In genomic region chr17:82240506-82241182, GRCh38 we compare ENCODE assay signal across 9 cellular contexts. TPM values are rescaled to one million over a fixed set of nuclear protein-coding genes. Genes with fewer than 3 reads are reported as not detected.
A peak's percentile ranks its signal among the peaks of the same experiment; 100 is the strongest.
DNase-seq lines count a peak whose midpoint lies in the region; ATAC-seq and TF ChIP-seq lines count a peak whose summit lies in the region.
"Had no signal": no experiment of that assay in that cellular context is flagged by ENCODE, and none has a peak within 500 bp of the region (broad histone marks: within the 10 kb centered on the region; RNA-seq: fewer than 3 reads in every experiment).

No MANE protein-coding gene starts in this region.

- WGBS in esophagus, 2 donors, result 70 to 75% methylated on average over 18 to 20 of the region's 20 CpGs

- no peaks in the 10 kb centered on the region for H3K9me3 Mint-ChIP-seq in CD8-positive, alpha-beta T cell

- H3K9me3 ChIP-seq in CD8-positive, alpha-beta T cell (ENCODE audit: low read length), result no peaks in the 10 kb centered on the region
- no peaks in the 10 kb centered on the region for H3K9me3 ChIP-seq in RWPE2 (ENCODE audit: severe bottlenecking)
- H3K9me3 ChIP-seq in esophagus (ENCODE audit: control insufficient read depth in 2 of 2, insufficient read depth in 1 of 2, low read depth in 1 of 2, low read length in 1 of 2), result no peaks in the 10 kb centered on the region

- intact Hi-C loops in CD8-positive, alpha-beta T cell (cut with DNase I, micrococcal nuclease), result no loop called here

- peaks cover 45% of the 10 kb centered on the region for H3K36me3 Mint-ChIP-seq in CD8-positive, alpha-beta T cell

- no peak overlapping the region for H3K9ac ChIP-seq in rectal smooth muscle tissue (ENCODE audit: low read length)

- H3K27ac ChIP-seq in CD8-positive, alpha-beta T cell (ENCODE audit: low read depth, low read length), result no peak overlapping the region
- peak overlapping the region; percentile 91 for H3K27ac ChIP-seq in RWPE2 (ENCODE audit: poor library complexity, severe bottlenecking)
- peak overlapping the region; percentile 65 to 81 for H3K27ac ChIP-seq in esophagus (ENCODE audit: low read depth in 2 of 2, low read length in 1 of 2)
- peak overlapping the region; percentile 91 for H3K27ac ChIP-seq in rectal smooth muscle tissue (ENCODE audit: low read depth, low read length)

- H3K4me1 ChIP-seq in CD8-positive, alpha-beta T cell (ENCODE audit: insufficient read depth, low read length), result peaks cover 49% of the 10 kb centered on the region
- H3K4me1 ChIP-seq in RWPE2 (ENCODE audit: insufficient read depth, poor library complexity, severe bottlenecking), result peaks cover 74% of the 10 kb centered on the region
- H3K4me1 ChIP-seq in esophagus (ENCODE audit: control insufficient read depth in 2 of 2, insufficient read depth in 2 of 2, low read length in 1 of 2), result peaks cover 18 to 55% of the 10 kb centered on the region in 2 donors
- peaks cover 55% of the 10 kb centered on the region for H3K4me1 ChIP-seq in rectal smooth muscle tissue (ENCODE audit: control insufficient read depth, insufficient read depth, low read length)

- no peaks in the 10 kb centered on the region for H3K27me3 Mint-ChIP-seq in CD8-positive, alpha-beta T cell (ENCODE audit: low read depth)

- peaks cover 29% of the 10 kb centered on the region for H3K36me3 ChIP-seq in CD8-positive, alpha-beta T cell (ENCODE audit: insufficient read depth, low read length)
- H3K36me3 ChIP-seq in RWPE2 (ENCODE audit: low read depth), result peaks cover 76% of the 10 kb centered on the region
- H3K36me3 ChIP-seq in esophagus (ENCODE audit: control insufficient read depth in 2 of 2, insufficient read depth in 2 of 2, low read length in 1 of 2), result peaks cover 7 to 39% of the 10 kb centered on the region in 2 donors
- H3K36me3 ChIP-seq in rectal smooth muscle tissue (ENCODE audit: control insufficient read depth, insufficient read depth, low read length), result peaks cover 28% of the 10 kb centered on the region

- POLR2A ChIA-PET in CD8-positive, alpha-beta T cell (lab: Charles Lee), result interaction anchor here (1.1 to 1.2 kb wide), 2 partner anchors 12 to 33 kb away, joined by 3 to 5 read pairs; partner anchors contain the start of genes CSNK1D and SLC16A3

- no peak for TF ChIP-seq CTCF in CD8-positive, alpha-beta T cell (IDR thresholded peaks at IDR 0.05)
- no peak for TF ChIP-seq CTCF in RWPE2 (IDR thresholded peaks at IDR 0.05; ENCODE audit: poor library complexity, severe bottlenecking)

- H3K27ac Mint-ChIP-seq in CD8-positive, alpha-beta T cell, result peak overlapping the region; percentile 67

- no peaks in the 10 kb centered on the region for H3K27me3 ChIP-seq in CD8-positive, alpha-beta T cell (ENCODE audit: insufficient read depth, low read length)
- H3K27me3 ChIP-seq in RWPE2 (ENCODE audit: insufficient read depth, poor library complexity, severe bottlenecking), result no peaks in the 10 kb centered on the region
- no peaks in the 10 kb centered on the region for H3K27me3 ChIP-seq in esophagus (ENCODE audit: control insufficient read depth in 1 of 2, insufficient read depth in 2 of 2, low read length in 2 of 2)
- no peaks in the 10 kb centered on the region for H3K27me3 ChIP-seq in rectal smooth muscle tissue (ENCODE audit: control insufficient read depth, insufficient read depth, low read length)

- CTCF ChIA-PET in CD8-positive, alpha-beta T cell (lab: Charles Lee), result interaction anchor here (0.7 to 2.2 kb wide), 3 partner anchors 26 to 85 kb away, joined by 3 to 8 read pairs (median 3); no protein-coding TSS in a partner anchor

- no peak for DNase-seq in CD8-positive, alpha-beta T cell
- DNase-seq in RWPE2 (ENCODE audit: low spot score), result no peak
- no peak for DNase-seq in stimulated activated CD4-positive, alpha-beta T cell treated with anti-CD3 and anti-CD28 coated beads, Interleukin-15, amount 100 ng/mL, for 24 hours
- no peak for DNase-seq in NCI-H2171 (lab: John Stamatoyannopoulos, UW)
- no peak for DNase-seq in stimulated activated CD4-positive, alpha-beta T cell treated with anti-CD3 and anti-CD28 coated beads, Interleukin-4, amount 100 ng/mL, for 24 hours
- DNase-seq in iPS-NIHi7 (ENCODE audit: extremely low spot score), result no peak
- DNase-seq: cerebellar nuclear complex had no signal

- H3K4me3 Mint-ChIP-seq in CD8-positive, alpha-beta T cell, result peak overlapping the region; percentile 29

- ATAC-seq in CD8-positive, alpha-beta T cell, result no peak
- no peak for ATAC-seq in RWPE2 (ENCODE audit: low read depth)

- H3K4me3 ChIP-seq in CD8-positive, alpha-beta T cell (ENCODE audit: low read depth, low read length), result no peak overlapping the region
- H3K4me3 ChIP-seq in RWPE2 (ENCODE audit: severe bottlenecking), result no peak overlapping the region
- no peak overlapping the region for H3K4me3 ChIP-seq in esophagus (ENCODE audit: low read depth in 1 of 2, low read length in 2 of 2)
- H3K4me3 ChIP-seq in rectal smooth muscle tissue (ENCODE audit: low read length), result no peak overlapping the region

- peaks cover 55% of the 10 kb centered on the region for H3K4me1 Mint-ChIP-seq in CD8-positive, alpha-beta T cell (ENCODE audit: low read depth)

RNA-seq across cellular contexts. Expression of gene SLC16A3, which starts 11.8 kb away (rescaled TPM):
- total RNA-seq in CD8-positive, alpha-beta T cell, result 100 to 1,000 TPM in 1 of 2 experiments, 10 to 100 TPM in 1; 94.0 to 103 TPM
- 10 to 100 TPM; 17.5 to 41.0 TPM for polyA plus RNA-seq in esophagus

RNA-seq across cellular contexts. Expression of gene CCDC57, which starts 28.0 kb away (rescaled TPM):
- 100 to 1,000 TPM; 175 to 184 TPM for total RNA-seq in CD8-positive, alpha-beta T cell
- 10 to 100 TPM; 16.3 to 33.7 TPM for polyA plus RNA-seq in esophagus

RNA-seq across cellular contexts. Expression of gene CSNK1D, which starts 32.9 kb away (rescaled TPM):
- 100 to 1,000 TPM; 369 to 393 TPM for total RNA-seq in CD8-positive, alpha-beta T cell
- polyA plus RNA-seq in esophagus, result 10 to 100 TPM; 63.7 to 79.6 TPM
